In genomic region chr15:85443593-85444328, GRCh38 we compare ENCODE assay signal across 9 cellular contexts.
DNase-seq lines count a peak whose midpoint lies in the region; ATAC-seq and TF ChIP-seq lines count a peak whose summit lies in the region.
"Had no signal": no experiment of that assay in that cellular context is flagged by ENCODE, and none has a peak within 500 bp of the region (broad histone marks: within the 10 kb centered on the region; RNA-seq: fewer than 3 reads in every experiment).

No MANE protein-coding gene starts in this region.

- peak overlapping the region in 10 of 11 experiments; percentile 8 to 62 (median 46); a peak in 16 of 22 replicates for H3K4me2 ChIP-seq in BLaER1 treated with 17β-estradiol and CSF1 and Interleukin-3, amounts not matched to agents 10 nM and 100 nM

- H3K4me1 ChIP-seq in BLaER1 treated with 17β-estradiol and CSF1 and Interleukin-3, amounts not matched to agents 10 nM and 100 nM, result peaks cover 15 to 33% (median 30%) of the 10 kb centered on the region in 10 experiments
- peaks cover 13 to 61% (median 46%) of the 10 kb centered on the region in 6 donors for H3K4me1 ChIP-seq in spleen

- 0 out of 22 replicates have a peak, but pooled peaks cover 0 to 7% (median 0%) of the 10 kb centered on the region in 11 experiments for H3K36me3 ChIP-seq in BLaER1 treated with 17β-estradiol and CSF1 and Interleukin-3, amounts not matched to agents 10 nM and 100 nM
- no peaks in the 10 kb centered on the region for H3K36me3 ChIP-seq in spleen

- H3K4me3 ChIP-seq in BLaER1 treated with 17β-estradiol and CSF1 and Interleukin-3, amounts not matched to agents 10 nM and 100 nM, result no peak overlapping the region
- H3K4me3 ChIP-seq in spleen, result no peak overlapping the region
- H3K4me3 ChIP-seq: lung had no signal

- peak; percentile 85 for ATAC-seq in GM18909 (IDR thresholded peaks at IDR 0.05; ENCODE audit: poor library complexity, unreplicated experiment)
- ATAC-seq in HG03097 (IDR thresholded peaks at IDR 0.05; ENCODE audit: low FRiP score, unreplicated experiment), result peak; percentile 52
- ATAC-seq in central memory CD8-positive, alpha-beta T cell (replicated peaks; ENCODE audit: extremely low read depth, poor library complexity, severe bottlenecking), result peak; percentile 74

- H3K27ac Mint-ChIP-seq in central memory CD8-positive, alpha-beta T cell (ENCODE audit: low read depth), result peak overlapping the region; percentile 72

- peaks cover 10% of the 10 kb centered on the region for H3K36me3 Mint-ChIP-seq in central memory CD8-positive, alpha-beta T cell (ENCODE audit: insufficient read depth)

- TF ChIP-seq POLR2A in spleen (IDR thresholded peaks at IDR 0.05), result no peak

- peaks cover 22 to 29% (median 28%) of the 10 kb centered on the region in 11 experiments for H3K9me3 ChIP-seq in BLaER1 treated with 17β-estradiol and CSF1 and Interleukin-3, amounts not matched to agents 10 nM and 100 nM (replicated peaks in 1 of 11)
- peaks cover 0 to 5% (median 0%) of the 10 kb centered on the region in 8 donors for H3K9me3 ChIP-seq in spleen

- peaks cover 49% of the 10 kb centered on the region for H3K4me1 Mint-ChIP-seq in central memory CD8-positive, alpha-beta T cell

- H3K27ac ChIP-seq in BLaER1 treated with 17β-estradiol and CSF1 and Interleukin-3, amounts not matched to agents 10 nM and 100 nM, result peak overlapping the region in 1 of 11 experiments; percentile 28; a peak in 2 of 22 replicates
- peak overlapping the region in 2 of 8 donors; percentile 14 to 53 for H3K27ac ChIP-seq in spleen

- H3K27me3 ChIP-seq in BLaER1 treated with 17β-estradiol and CSF1 and Interleukin-3, amounts not matched to agents 10 nM and 100 nM, result no peaks in the 10 kb centered on the region
- H3K27me3 ChIP-seq in spleen (replicated peaks in 1 of 7), result no peaks in the 10 kb centered on the region

- no peak overlapping the region for H3K4me3 Mint-ChIP-seq in central memory CD8-positive, alpha-beta T cell

- H3K9ac ChIP-seq in BLaER1 treated with 17β-estradiol and CSF1 and Interleukin-3, amounts not matched to agents 10 nM and 100 nM, result no peak overlapping the region

- no peak for TF ChIP-seq CTCF in spleen (IDR thresholded peaks at IDR 0.05 in 8 of 11, conservative IDR thresholded peaks at IDR 0.05 in 3 of 11)

- H3K27me3 Mint-ChIP-seq in central memory CD8-positive, alpha-beta T cell, result no peaks in the 10 kb centered on the region

- intact Hi-C loops in spleen (cut with DNase I; ENCODE audit: low total_unique reads), result no loop called here

- peaks cover 0 to 15% (median 0%) of the 10 kb centered on the region in 11 experiments; a peak in 6 of 22 replicates for H4K20me1 ChIP-seq in BLaER1 treated with 17β-estradiol and CSF1 and Interleukin-3, amounts not matched to agents 10 nM and 100 nM

- DNase-seq in NCI-H510A treated with DMSO at 0.1 percent for 48 hours (lab: John Stamatoyannopoulos, UW) (peak; percentile 73), mucosa of gallbladder (ENCODE audit: low spot score) (peak; percentile 10), spleen (no peak), RPMI8226 (no peak)
- peak in 1 of 2 donors; percentile 11 for DNase-seq in central memory CD8-positive, alpha-beta T cell (ENCODE audit: low spot score in 2 of 2)

- WGBS in spleen, 5 donors, result 61 to 76% (median 69%) methylated on average over 6 of the region's 6 CpGs

- H3K9me3 Mint-ChIP-seq in central memory CD8-positive, alpha-beta T cell, result no peaks in the 10 kb centered on the region

Comparison
In these comparisons a context has a peak if more than half of its experiments do, and no peak if none do; other contexts are left out.
1. DNase-seq: peak in NCI-H510A treated with DMSO at 0.1 percent for 48 hours (single experiment) and mucosa of gallbladder (single experiment); none in spleen (single experiment) and RPMI8226 (single experiment).
2. Peak in every context shown above with its lines, with median percentiles within 50 percentile points of each other: ATAC-seq.